Comparison of ENCODE assay signal across 29 cellular contexts in genomic region chr20:48383252-48383651, GRCh38.
"Had no signal": no experiment of that assay in that cellular context is flagged by ENCODE, and none has a peak within 500 bp of the region (broad histone marks: within the 10 kb centered on the region; RNA-seq: fewer than 3 reads in every experiment).

No MANE protein-coding gene starts in this region.

- H3K27ac Mint-ChIP-seq: dendritic cell treated with granulocyte-macrophage colony-stimulating factor and Interleukin-4, amounts not matched to agents 40 ng/mL and 50 ng/mL, for 4 days; effector memory CD8-positive, alpha-beta T cell; endodermal cell had no signal

- H3K4me1 ChIP-seq: colonic mucosa, esophagus squamous epithelium, foreskin keratinocyte, gastrocnemius medialis, heart left ventricle, heart right ventricle had no signal

- DNase-seq: colonic mucosa; cortex of kidney; dermis blood vessel endothelial cell; dorsolateral prefrontal cortex; effector CD4-positive, alpha-beta T cell; effector CD8-positive, alpha-beta T cell; effector memory CD4-positive, alpha-beta T cell; effector memory CD8-positive, alpha-beta T cell; endodermal cell; erythroblast; esophagus squamous epithelium; foreskin fibroblast; foreskin keratinocyte; foreskin melanocyte; gastrocnemius medialis; glutamatergic neuron; head of caudate nucleus; heart left ventricle; heart right ventricle had no signal

- ATAC-seq: effector memory CD8-positive, alpha-beta T cell; esophagus mucosa; foreskin keratinocyte; gastrocnemius medialis; gastroesophageal sphincter; heart left ventricle; heart right ventricle had no signal

- H3K36me3 ChIP-seq: colonic mucosa, esophagus muscularis mucosa, esophagus squamous epithelium, gastrocnemius medialis, gastroesophageal sphincter, heart left ventricle, heart right ventricle had no signal

- H3K4me3 Mint-ChIP-seq: dendritic cell treated with granulocyte-macrophage colony-stimulating factor and Interleukin-4, amounts not matched to agents 40 ng/mL and 50 ng/mL, for 4 days; effector memory CD8-positive, alpha-beta T cell; endodermal cell had no signal

- H3K27ac ChIP-seq: colonic mucosa, coronary artery, dorsolateral prefrontal cortex, epithelial cell of prostate, esophagus muscularis mucosa, esophagus squamous epithelium, foreskin keratinocyte, gastrocnemius medialis, gastroesophageal sphincter, heart left ventricle, heart right ventricle had no signal

- H3K9me3 ChIP-seq: colonic mucosa, esophagus muscularis mucosa, esophagus squamous epithelium, gastrocnemius medialis, gastroesophageal sphincter, heart left ventricle, heart right ventricle had no signal

- H3K27me3 ChIP-seq: colonic mucosa, esophagus muscularis mucosa, foreskin keratinocyte, gastrocnemius medialis, gastroesophageal sphincter, heart left ventricle had no signal

- FAIRE-seq: colon, endometrium, endothelial cell of umbilical vein, frontal cortex had no signal

- H3K4me3 ChIP-seq: colonic mucosa, coronary artery, dorsolateral prefrontal cortex, esophagus muscularis mucosa, esophagus squamous epithelium, gastrocnemius medialis, gastroesophageal sphincter, heart left ventricle, heart right ventricle had no signal

- H3K9me3 Mint-ChIP-seq: dendritic cell treated with granulocyte-macrophage colony-stimulating factor and Interleukin-4, amounts not matched to agents 40 ng/mL and 50 ng/mL, for 4 days; endodermal cell had no signal
